Comparison of ENCODE assay signal across 1 cellular context in genomic region chr20:47228654-47229053, GRCh38.
TF ChIP-seq lines count a peak whose summit lies in the region.

No MANE protein-coding gene starts in this region.

TF ChIP-seq in IMR-90, 13 proteins besides CTCF, POLR2A, EP300 and RAD21:
- no peak for TF ChIP-seq MAZ (IDR thresholded peaks at IDR 0.05; ENCODE audit: borderline replicate concordance, low read depth, low read length)
- TF ChIP-seq MXI1 (IDR thresholded peaks at IDR 0.05; ENCODE audit: borderline replicate concordance, low read depth, low read length), result no peak
- no peak for TF ChIP-seq RCOR1 (IDR thresholded peaks at IDR 0.05; ENCODE audit: insufficient replicate concordance, low read length)
- no peak for TF ChIP-seq CEBPB (IDR thresholded peaks at IDR 0.05; ENCODE audit: low read depth, low read length)
- no peak for TF ChIP-seq MAFK (IDR thresholded peaks at IDR 0.05; ENCODE audit: low read depth, low read length)
- TF ChIP-seq RFX5 (IDR thresholded peaks at IDR 0.05; ENCODE audit: low read depth, low read length), result no peak
- TF ChIP-seq ELK1 (IDR thresholded peaks at IDR 0.05; ENCODE audit: borderline replicate concordance, low read depth, low read length), result no peak
- TF ChIP-seq NFE2L2 (IDR thresholded peaks at IDR 0.05; ENCODE audit: low read depth, low read length), result no peak
- no peak for TF ChIP-seq CHD1 (IDR thresholded peaks at IDR 0.05; ENCODE audit: low read depth, low read length)
- no peak for TF ChIP-seq USF2 (IDR thresholded peaks at IDR 0.05; ENCODE audit: low read depth, low read length)
